ENCODE assay signal across 10 cellular contexts in genomic region chr17:46769531-46770438, GRCh38. TPM values are rescaled to one million over a fixed set of nuclear protein-coding genes. Genes with fewer than 3 reads are reported as not detected.
DNase-seq lines count a peak whose midpoint lies in the region; ATAC-seq and TF ChIP-seq lines count a peak whose summit lies in the region.
"Had no signal": no experiment of that assay in that cellular context is flagged by ENCODE, and none has a peak within 500 bp of the region (broad histone marks: within the 10 kb centered on the region; RNA-seq: fewer than 3 reads in every experiment).

No MANE protein-coding gene starts in this region.

- peak overlapping the region; percentile 84; the same call in 1 of the 2 replicates for H2AFZ ChIP-seq in KMS-11 (ENCODE audit: low read depth)

- intact Hi-C loops in CD4-positive, alpha-beta T cell (cut with DNase I, micrococcal nuclease): loop anchor here in 1 of 2 experiments (5.0 kb wide), 1 partner anchor 53 kb away; no protein-coding TSS in a partner anchor
- intact Hi-C loops in posterior vena cava (cut with DNase I): no loop called here

- H4K20me1 ChIP-seq in KMS-11 (ENCODE audit: insufficient read depth): no peaks in the 10 kb centered on the region

- H3K36me3 ChIP-seq in KMS-11 (ENCODE audit: insufficient read depth): no peaks in the 10 kb centered on the region

- no peak for TF ChIP-seq CTCF in CD4-positive, alpha-beta T cell (IDR thresholded peaks at IDR 0.05)
- TF ChIP-seq CTCF in KMS-11 (conservative IDR thresholded peaks at IDR 0.05; ENCODE audit: low read depth, low read length) (no peak), endothelial cell (IDR thresholded peaks at IDR 0.05; ENCODE audit: unreplicated experiment) (no peak)

- no peaks in the 10 kb centered on the region for H3K9me3 Mint-ChIP-seq in CD4-positive, alpha-beta T cell
- no peaks in the 10 kb centered on the region for H3K9me3 Mint-ChIP-seq in endothelial cell (ENCODE audit: unreplicated experiment)
- H3K9me3 Mint-ChIP-seq: nephron progenitor cell had no signal

- CTCF ChIA-PET in CD4-positive, alpha-beta T cell (lab: Charles Lee): no interaction called here

- no peaks in the 10 kb centered on the region for H3K9me3 ChIP-seq in CD4-positive, alpha-beta T cell (ENCODE audit: control insufficient read depth, low read length)

- no peak for ATAC-seq in CD4-positive, alpha-beta T cell (ENCODE audit: poor library complexity)
- no peak for ATAC-seq in GM18498 (IDR thresholded peaks at IDR 0.05; ENCODE audit: unreplicated experiment)
- no peak for ATAC-seq in HG02852 (IDR thresholded peaks at IDR 0.05; ENCODE audit: unreplicated experiment)

- no peak overlapping the region; the same call in 1 of the 2 replicates for H3K9ac ChIP-seq in KMS-11

- DNase-seq in CD4-positive, alpha-beta T cell: no peak
- no peak for DNase-seq in endothelial cell (ENCODE audit: low spot score)
- DNase-seq in posterior vena cava (ENCODE audit: low spot score): peak; percentile 81
- DNase-seq in OCI-M2 (lab: John Stamatoyannopoulos, UW; ENCODE audit: unreplicated experiment): no peak
- no peak for DNase-seq in NCI-H748 treated with DMSO at 0.1 percent for 48 hours (lab: John Stamatoyannopoulos, UW)
- DNase-seq: nephron progenitor cell had no signal

- POLR2A ChIA-PET in CD4-positive, alpha-beta T cell (lab: Charles Lee): no interaction called here

- peak overlapping the region; percentile 63 for H3K4me3 Mint-ChIP-seq in CD4-positive, alpha-beta T cell
- peak overlapping the region; percentile 83 for H3K4me3 Mint-ChIP-seq in endothelial cell (ENCODE audit: unreplicated experiment)

- no peak overlapping the region for H3K27ac Mint-ChIP-seq in CD4-positive, alpha-beta T cell
- no peak overlapping the region for H3K27ac Mint-ChIP-seq in endothelial cell (ENCODE audit: unreplicated experiment)
- H3K27ac Mint-ChIP-seq: nephron progenitor cell had no signal

- H3K27ac ChIP-seq in CD4-positive, alpha-beta T cell (ENCODE audit: low read depth, low read length): no peak overlapping the region
- H3K27ac ChIP-seq in KMS-11: no peak overlapping the region
- H3K27ac ChIP-seq: epithelial cell of prostate had no signal

- no peaks in the 10 kb centered on the region for H3K36me3 Mint-ChIP-seq in CD4-positive, alpha-beta T cell (ENCODE audit: low read depth)
- H3K36me3 Mint-ChIP-seq in endothelial cell (ENCODE audit: low read depth, unreplicated experiment): peaks cover 12% of the 10 kb centered on the region

- peaks cover 5% of the 10 kb centered on the region for H3K4me1 ChIP-seq in KMS-11 (ENCODE audit: low read depth, poor library complexity, severe bottlenecking)

- peaks cover 46% of the 10 kb centered on the region for H3K27me3 ChIP-seq in CD4-positive, alpha-beta T cell (ENCODE audit: control insufficient read depth, insufficient read depth, low read length)
- no peaks in the 10 kb centered on the region; the same call in 1 of the 2 replicates for H3K27me3 ChIP-seq in KMS-11 (ENCODE audit: insufficient read depth, low read depth)

- peaks cover 35% of the 10 kb centered on the region for H3K27me3 Mint-ChIP-seq in CD4-positive, alpha-beta T cell
- H3K27me3 Mint-ChIP-seq in endothelial cell (ENCODE audit: unreplicated experiment): peaks cover 9% of the 10 kb centered on the region

- H3K4me2 ChIP-seq in KMS-11: peak overlapping the region; percentile 87; the same call in 1 of the 2 replicates

- H3K4me3 ChIP-seq in KMS-11 (IDR thresholded peaks at IDR 0.05; ENCODE audit: insufficient read depth, low read depth, low read length): no peak overlapping the region

- no peaks in the 10 kb centered on the region for H3K79me2 ChIP-seq in KMS-11 (ENCODE audit: insufficient read depth, low read depth)

- peaks cover 11% of the 10 kb centered on the region for H3K4me1 Mint-ChIP-seq in CD4-positive, alpha-beta T cell (ENCODE audit: low read depth)
- peaks cover 16% of the 10 kb centered on the region for H3K4me1 Mint-ChIP-seq in endothelial cell (ENCODE audit: unreplicated experiment)

RNA-seq across cellular contexts. Expression of gene WNT3, which starts 48.7 kb away (rescaled TPM):
- total RNA-seq in CD4-positive, alpha-beta T cell: not detected
- total RNA-seq in endothelial cell (ENCODE audit: unreplicated experiment): 14.4 TPM
- under 1 TPM; 0.32 to 0.81 TPM for total RNA-seq in posterior vena cava
